In genomic region chr20:5362771-5363170, GRCh38 we compare ENCODE assay signal across 2 cellular contexts.
TF ChIP-seq lines count a peak whose summit lies in the region.

No MANE protein-coding gene starts in this region.

TF ChIP-seq in HepG2, 621 proteins besides CTCF, POLR2A, EP300 and RAD21:
- no peak for TF ChIP-seq ZNF75D (CRISPR knock-in tag; IDR thresholded peaks at IDR 0.05; ENCODE audit: borderline replicate concordance)
- TF ChIP-seq ARID3A (IDR thresholded peaks at IDR 0.05; ENCODE audit: low read depth, low read length), result peak; percentile 62; the same call in 1 of the 2 replicates
- no peak for TF ChIP-seq NR2F2 (IDR thresholded peaks at IDR 0.05; ENCODE audit: borderline replicate concordance, low read depth)
- no peak for TF ChIP-seq PLRG1 (conservative IDR thresholded peaks at IDR 0.05)
- no peak for TF ChIP-seq ZFP90 (CRISPR knock-in tag; IDR thresholded peaks at IDR 0.05; ENCODE audit: borderline replicate concordance)
- peak; percentile 45; the same call in 1 of the 2 replicates for TF ChIP-seq FOSL2 (CRISPR knock-in tag; IDR thresholded peaks at IDR 0.05)
- TF ChIP-seq ZNF790 (CRISPR knock-in tag; IDR thresholded peaks at IDR 0.05; ENCODE audit: borderline replicate concordance), result no peak
- no peak for TF ChIP-seq ZNF570 (CRISPR knock-in tag; IDR thresholded peaks at IDR 0.05; ENCODE audit: borderline replicate concordance)
- peak; percentile 24; the same call in 1 of the 2 replicates for TF ChIP-seq RARA (CRISPR knock-in tag; IDR thresholded peaks at IDR 0.05)
- no peak for TF ChIP-seq ZBTB46 (CRISPR knock-in tag; IDR thresholded peaks at IDR 0.05; ENCODE audit: borderline replicate concordance)
- TF ChIP-seq HDAC2 (CRISPR knock-in tag; IDR thresholded peaks at IDR 0.05), result peak; percentile 40; the same call in 1 of the 2 replicates
- 0 out of 2 replicates have a peak, but pooled peaks have one; percentile 47 for TF ChIP-seq ARID5B (CRISPR knock-in tag; IDR thresholded peaks at IDR 0.05)
- TF ChIP-seq CHD4 (IDR thresholded peaks at IDR 0.05; ENCODE audit: borderline replicate concordance, low read length), result no peak

TF ChIP-seq in A549, 52 proteins besides CTCF, POLR2A, EP300 and RAD21:
- TF ChIP-seq PBX3 (IDR thresholded peaks at IDR 0.05) (no peak), CBX8 (IDR thresholded peaks at IDR 0.05) (no peak), POLR2AphosphoS2 (conservative IDR thresholded peaks at IDR 0.05; ENCODE audit: low read length) (no peak), HMGXB4 (CRISPR knock-in tag; IDR thresholded peaks at IDR 0.05; ENCODE audit: borderline replicate concordance) (no peak), RCOR1 (IDR thresholded peaks at IDR 0.05; ENCODE audit: low read depth, low read length) (no peak), HOXA7 (CRISPR knock-in tag; IDR thresholded peaks at IDR 0.05) (no peak), CHD2 (IDR thresholded peaks at IDR 0.05; ENCODE audit: low read length, partially characterized antibody) (no peak), PHF8 (IDR thresholded peaks at IDR 0.05; ENCODE audit: borderline replicate concordance, low read depth) (no peak), ELK1 (IDR thresholded peaks at IDR 0.05; ENCODE audit: low read depth, low read length) (no peak), JUNB (IDR thresholded peaks at IDR 0.05) (no peak), CHD4 (IDR thresholded peaks at IDR 0.05; ENCODE audit: borderline replicate concordance) (no peak), USF2 (IDR thresholded peaks at IDR 0.05) (no peak), HES2 (IDR thresholded peaks at IDR 0.05) (no peak), GATA3 (IDR thresholded peaks at IDR 0.05; ENCODE audit: borderline replicate concordance) (no peak), RFX5 (IDR thresholded peaks at IDR 0.05) (no peak), MAZ (IDR thresholded peaks at IDR 0.05; ENCODE audit: borderline replicate concordance, low read depth, low read length) (no peak), FOSL2 (IDR thresholded peaks at IDR 0.05) (no peak), FOSL2 (CRISPR knock-in tag; IDR thresholded peaks at IDR 0.05) (no peak)
